Comparison of ENCODE assay signal across 1 cellular context in genomic region chr16:11742041-11742535, GRCh38.
A peak's percentile ranks its signal among the peaks of the same experiment; 100 is the strongest.
TF ChIP-seq lines count a peak whose summit lies in the region.

No MANE protein-coding gene starts in this region.

TF ChIP-seq in HepG2, 621 proteins besides CTCF, POLR2A, EP300 and RAD21 (continued from another document and continues in another):
- no peak for TF ChIP-seq THAP8 (CRISPR knock-in tag; IDR thresholded peaks at IDR 0.05; ENCODE audit: borderline replicate concordance)
- no peak; the same call in 1 of the 2 replicates for TF ChIP-seq ARHGAP35 (CRISPR knock-in tag; IDR thresholded peaks at IDR 0.05; ENCODE audit: borderline replicate concordance)
- no peak for TF ChIP-seq ZFP90 (CRISPR knock-in tag; IDR thresholded peaks at IDR 0.05; ENCODE audit: borderline replicate concordance)
- TF ChIP-seq ZNF180 (CRISPR knock-in tag; IDR thresholded peaks at IDR 0.05; ENCODE audit: borderline replicate concordance, low read depth) = no peak
- no peak for TF ChIP-seq ZNF609 (CRISPR knock-in tag; IDR thresholded peaks at IDR 0.05; ENCODE audit: borderline replicate concordance)
- TF ChIP-seq PAX8 (CRISPR knock-in tag; IDR thresholded peaks at IDR 0.05; ENCODE audit: borderline replicate concordance) = 0 out of 2 replicates have a peak, but pooled peaks have one; percentile 31
- peak; percentile 11; the same call in 1 of the 2 replicates for TF ChIP-seq DNMT3B (CRISPR knock-in tag; conservative IDR thresholded peaks at IDR 0.05)
- TF ChIP-seq MLXIP (CRISPR knock-in tag; IDR thresholded peaks at IDR 0.05; ENCODE audit: borderline replicate concordance) = 0 out of 2 replicates have a peak, but pooled peaks have one; percentile 61
- no peak for TF ChIP-seq NFE2L2 (IDR thresholded peaks at IDR 0.05; ENCODE audit: low read length)
- TF ChIP-seq ZNF260 (CRISPR knock-in tag; IDR thresholded peaks at IDR 0.05; ENCODE audit: borderline replicate concordance, low read depth) = no peak
- 0 out of 2 replicates have a peak, but pooled peaks have one; percentile 5 for TF ChIP-seq ZFP82 (CRISPR knock-in tag; IDR thresholded peaks at IDR 0.05; ENCODE audit: borderline replicate concordance)
- TF ChIP-seq POGZ (CRISPR knock-in tag; IDR thresholded peaks at IDR 0.05) = no peak
- peak; percentile 19; the same call in 1 of the 2 replicates for TF ChIP-seq ZNF343 (CRISPR knock-in tag; IDR thresholded peaks at IDR 0.05)
- no peak for TF ChIP-seq HOXA7 (CRISPR knock-in tag; IDR thresholded peaks at IDR 0.05)
- peak; percentile 40; the same call in 1 of the 2 replicates for TF ChIP-seq ZKSCAN5 (CRISPR knock-in tag; IDR thresholded peaks at IDR 0.05)
- TF ChIP-seq MAX (IDR thresholded peaks at IDR 0.05) = no peak
- no peak for TF ChIP-seq CHD4 (IDR thresholded peaks at IDR 0.05; ENCODE audit: borderline replicate concordance, low read length)
- peak; percentile 17; the same call in 1 of the 2 replicates for TF ChIP-seq ZNF317 (CRISPR knock-in tag; IDR thresholded peaks at IDR 0.05)
- no peak for TF ChIP-seq ZNF207 (IDR thresholded peaks at IDR 0.05; ENCODE audit: borderline replicate concordance)
- TF ChIP-seq PITX1 (CRISPR knock-in tag; IDR thresholded peaks at IDR 0.05) = peak; percentile 66
- TF ChIP-seq ZMYM4 (CRISPR knock-in tag; IDR thresholded peaks at IDR 0.05) = no peak
- peak; percentile 14; the same call in 1 of the 2 replicates for TF ChIP-seq TAF1 (CRISPR knock-in tag; IDR thresholded peaks at IDR 0.05)
- TF ChIP-seq TFE3 (CRISPR knock-in tag; IDR thresholded peaks at IDR 0.05) = no peak
- peak; percentile 31 for TF ChIP-seq SRY (CRISPR knock-in tag; IDR thresholded peaks at IDR 0.05)
- no peak for TF ChIP-seq ZNF484 (CRISPR knock-in tag; IDR thresholded peaks at IDR 0.05; ENCODE audit: borderline replicate concordance, low read depth)
- no peak for TF ChIP-seq ZNF644 (CRISPR knock-in tag; IDR thresholded peaks at IDR 0.05; ENCODE audit: low read depth)
- peak; percentile 84; the same call in 1 of the 2 replicates for TF ChIP-seq NFAT5 (CRISPR knock-in tag; IDR thresholded peaks at IDR 0.05)
- TF ChIP-seq PHB2 (IDR thresholded peaks at IDR 0.05; ENCODE audit: partially characterized antibody) = no peak
- TF ChIP-seq ZNF251 (CRISPR knock-in tag; IDR thresholded peaks at IDR 0.05) = no peak
- no peak; the same call in 1 of the 2 replicates for TF ChIP-seq E2F1 (CRISPR knock-in tag; IDR thresholded peaks at IDR 0.05)
- no peak for TF ChIP-seq ZNF547 (CRISPR knock-in tag; IDR thresholded peaks at IDR 0.05)
- no peak for TF ChIP-seq ZEB1 (IDR thresholded peaks at IDR 0.05; ENCODE audit: insufficient replicate concordance, low read depth)
- peak; percentile 17; the same call in 1 of the 2 replicates for TF ChIP-seq SAP130 (CRISPR knock-in tag; IDR thresholded peaks at IDR 0.05; ENCODE audit: low read depth)
- TF ChIP-seq ZNF414 (CRISPR knock-in tag; IDR thresholded peaks at IDR 0.05) = no peak
- no peak for TF ChIP-seq ZBTB44 (CRISPR knock-in tag; IDR thresholded peaks at IDR 0.05)
- TF ChIP-seq ZNF704 (CRISPR knock-in tag; IDR thresholded peaks at IDR 0.05; ENCODE audit: borderline replicate concordance) = peak; percentile 42
